Comparison of ENCODE assay signal across 18 cellular contexts in genomic region chr15:65579762-65580161, GRCh38. TPM values are rescaled to one million over a fixed set of nuclear protein-coding genes. Genes with fewer than 3 reads are reported as not detected.
DNase-seq lines count a peak whose midpoint lies in the region; ATAC-seq and TF ChIP-seq lines count a peak whose summit lies in the region.
"Had no signal": no experiment of that assay in that cellular context is flagged by ENCODE, and none has a peak within 500 bp of the region (broad histone marks: within the 10 kb centered on the region; RNA-seq: fewer than 3 reads in every experiment).

No MANE protein-coding gene starts in this region.

- H2AFZ ChIP-seq in GM23248 = no peak overlapping the region

- H3K36me3 ChIP-seq in GM23248 (ENCODE audit: low read depth) = peaks cover 39% of the 10 kb centered on the region
- H3K36me3 ChIP-seq in naive thymus-derived CD4-positive, alpha-beta T cell (ENCODE audit: control insufficient read depth in 2 of 3, insufficient read depth in 3 of 3, low read length in 3 of 3) = peaks cover 6 to 36% (median 7%) of the 10 kb centered on the region in 3 experiments

- no peaks in the 10 kb centered on the region for H3K27me3 Mint-ChIP-seq in activated naive CD8-positive, alpha-beta T cell treated with anti-CD3 and anti-CD28 coated beads for 36 hours
- no peaks in the 10 kb centered on the region for H3K27me3 Mint-ChIP-seq in naive thymus-derived CD4-positive, alpha-beta T cell
- H3K27me3 Mint-ChIP-seq: activated naive CD8-positive, alpha-beta T cell; B cell had no signal

- POLR2A ChIA-PET in AG04450 (lab: Yijun Ruan, JAX) = interaction anchor here (0.7 kb wide), 1 partner anchor 47 kb away, joined by 3 read pairs; no protein-coding TSS in a partner anchor
- POLR2A ChIA-PET in naive thymus-derived CD4-positive, alpha-beta T cell (lab: Charles Lee) = interaction anchor here (1.3 kb wide), 1 partner anchor 11 kb away, joined by 4 read pairs; no protein-coding TSS in a partner anchor

- H3K9ac ChIP-seq in GM23248 = no peak overlapping the region

- H3K9me3 ChIP-seq in AG04450 (ENCODE audit: control insufficient read depth, insufficient read depth, low read length) (no peaks in the 10 kb centered on the region), GM23248 (ENCODE audit: low read depth) (no peaks in the 10 kb centered on the region)
- H3K9me3 ChIP-seq in naive thymus-derived CD4-positive, alpha-beta T cell (ENCODE audit: control insufficient read depth in 2 of 3, low read length in 3 of 3) = no peaks in the 10 kb centered on the region

- no peak for TF ChIP-seq CTCF in AG04450 (IDR thresholded peaks at IDR 0.05; ENCODE audit: low read depth, low read length)

- no peak overlapping the region for H3K4me2 ChIP-seq in GM23248 (ENCODE audit: unreplicated experiment)

- peaks cover 52% of the 10 kb centered on the region for H3F3A ChIP-seq in GM23248 (ENCODE audit: insufficient read depth)

- no peaks in the 10 kb centered on the region for H3K9me3 Mint-ChIP-seq in activated naive CD8-positive, alpha-beta T cell treated with anti-CD3 and anti-CD28 coated beads for 36 hours
- no peaks in the 10 kb centered on the region for H3K9me3 Mint-ChIP-seq in naive thymus-derived CD4-positive, alpha-beta T cell
- H3K9me3 Mint-ChIP-seq: T-helper 1 cell treated with Interleukin-12 subunit alpha and Interleukin-12 subunit beta and Interleukin-4 antibody, amounts not matched to agents 30 μg/mL and 1 μg/mL, for 36 hours had no signal

- H3K4me1 Mint-ChIP-seq in activated naive CD8-positive, alpha-beta T cell treated with anti-CD3 and anti-CD28 coated beads for 36 hours = peaks cover 20% of the 10 kb centered on the region
- peaks cover 8 to 28% (median 23%) of the 10 kb centered on the region in 7 donors for H3K4me1 Mint-ChIP-seq in naive thymus-derived CD4-positive, alpha-beta T cell

- no peaks in the 10 kb centered on the region for H3K79me2 ChIP-seq in GM23248 (ENCODE audit: insufficient read depth)

- H3K27me3 ChIP-seq in AG04450 (ENCODE audit: control insufficient read depth, insufficient read depth, low read length) = no peaks in the 10 kb centered on the region
- no peaks in the 10 kb centered on the region for H3K27me3 ChIP-seq in GM23248 (replicated peaks; ENCODE audit: insufficient read depth)
- no peaks in the 10 kb centered on the region for H3K27me3 ChIP-seq in naive thymus-derived CD4-positive, alpha-beta T cell (ENCODE audit: control insufficient read depth in 2 of 2, insufficient read depth in 2 of 2, low read length in 2 of 2)
- H3K27me3 ChIP-seq: cardiac muscle cell had no signal

- DNase-seq in AG04450 (ENCODE audit: low read depth, low spot score) (no peak), GM23248 (no peak), HPDE6-E6E7 (ENCODE audit: extremely low spot score) (no peak), NCI-H526 (lab: John Stamatoyannopoulos, UW) (no peak)
- no peak for DNase-seq in activated naive CD8-positive, alpha-beta T cell treated with anti-CD3 and anti-CD28 coated beads for 36 hours
- no peak for DNase-seq in naive thymus-derived CD4-positive, alpha-beta T cell
- DNase-seq in stimulated activated naive CD4-positive, alpha-beta T cell treated with Interleukin-2 at 50 U/mL for 16 hours (lab: John Stamatoyannopoulos, UW) = no peak
- DNase-seq: DMS153; kidney; NCI-H1417 treated with DMSO at 0.1 percent for 48 hours; occipital lobe; stimulated activated CD4-positive, alpha-beta T cell treated with anti-CD3 and anti-CD28 coated beads, Interleukin-2, amount 100 ng/mL, for 24 hours had no signal

- CTCF ChIA-PET in AG04450 (lab: Charles Lee) = interaction anchor here (1.4 to 1.5 kb wide), 2 partner anchors 16 to 178 kb away, joined by 4 read pairs; no protein-coding TSS in a partner anchor
- CTCF ChIA-PET in naive thymus-derived CD4-positive, alpha-beta T cell (lab: Charles Lee) = no interaction called here

- H3K4me3 Mint-ChIP-seq in activated naive CD8-positive, alpha-beta T cell treated with anti-CD3 and anti-CD28 coated beads for 36 hours = no peak overlapping the region
- H3K4me3 Mint-ChIP-seq in naive thymus-derived CD4-positive, alpha-beta T cell = no peak overlapping the region
- H3K4me3 Mint-ChIP-seq: activated naive CD8-positive, alpha-beta T cell; B cell; T-helper 1 cell treated with Interleukin-12 subunit alpha and Interleukin-12 subunit beta and Interleukin-4 antibody, amounts not matched to agents 30 μg/mL and 1 μg/mL, for 36 hours had no signal

- H3K4me1 ChIP-seq in GM23248 (ENCODE audit: insufficient read depth) = peaks cover 25% of the 10 kb centered on the region
- H3K4me1 ChIP-seq in naive thymus-derived CD4-positive, alpha-beta T cell (ENCODE audit: control insufficient read depth in 2 of 2, insufficient read depth in 2 of 2, low read length in 2 of 2) = peaks cover 10 to 20% of the 10 kb centered on the region in 2 donors

- in situ Hi-C loops in GM23248 (cut with MboI) = no loop called here

- H4K20me1 ChIP-seq in GM23248 (ENCODE audit: insufficient read depth) = no peaks in the 10 kb centered on the region

- H3K4me3 ChIP-seq in AG04450 (ENCODE audit: low read depth, low read length) (no peak overlapping the region), GM23248 (no peak overlapping the region)
- no peak overlapping the region for H3K4me3 ChIP-seq in naive thymus-derived CD4-positive, alpha-beta T cell (ENCODE audit: low read length)
- H3K4me3 ChIP-seq: cardiac muscle cell had no signal

- no peaks in the 10 kb centered on the region for H3K9me2 ChIP-seq in GM23248 (ENCODE audit: insufficient read depth)

- H3K36me3 Mint-ChIP-seq in activated naive CD8-positive, alpha-beta T cell treated with anti-CD3 and anti-CD28 coated beads for 36 hours = peaks cover 35% of the 10 kb centered on the region
- peaks cover 12 to 67% (median 37%) of the 10 kb centered on the region in 5 donors for H3K36me3 Mint-ChIP-seq in naive thymus-derived CD4-positive, alpha-beta T cell

- ATAC-seq in naive thymus-derived CD4-positive, alpha-beta T cell = no peak
- no peak for ATAC-seq in GM18868 (IDR thresholded peaks at IDR 0.05; ENCODE audit: unreplicated experiment)
- ATAC-seq: sciatic nerve had no signal

- peak overlapping the region; percentile 59 for H3K27ac ChIP-seq in AG04450 (ENCODE audit: low read depth, low read length)
- peak overlapping the region; percentile 27; the same call in 1 of the 2 replicates for H3K27ac ChIP-seq in GM23248
- peak overlapping the region; percentile 56 for H3K27ac ChIP-seq in naive thymus-derived CD4-positive, alpha-beta T cell (ENCODE audit: low read depth, low read length)

- H3K27ac Mint-ChIP-seq in activated naive CD8-positive, alpha-beta T cell treated with anti-CD3 and anti-CD28 coated beads for 36 hours = peak overlapping the region; percentile 38
- H3K27ac Mint-ChIP-seq in naive thymus-derived CD4-positive, alpha-beta T cell = peak overlapping the region in 7 of 9 donors; percentile 69 to 84 (median 77)
- H3K27ac Mint-ChIP-seq: B cell had no signal

- intact Hi-C loops in naive thymus-derived CD4-positive, alpha-beta T cell (cut with micrococcal nuclease) = no loop called here

- 91 to 94% methylated on average over 3 of the region's 3 CpGs for WGBS in GM23248 (ENCODE audit: low coverage in 1 of 2, low lambda C conversion rate in 2 of 2, missing lambda C conversion rate in 2 of 2), 2 experiments

RNA-seq across cellular contexts. Expression of gene INTS14, which starts 31.2 kb away (rescaled TPM):
- polyA plus RNA-seq in AG04450 (2011; rRNA removed) = 46.1 and 56.6 TPM in 2 replicates
- 39.0 and 49.4 TPM in 2 replicates for polyA minus RNA-seq in AG04450 (2011; rRNA and poly(A)+ RNA removed)
- 23.1 and 41.4 TPM in 2 replicates for total RNA-seq in GM23248 (2014; rRNA removed; shearing (Covaris generic))
- 31.7 and 34.3 TPM in 2 replicates for polyA plus RNA-seq in GM23248 (2016; fragmentation: Nextera tagmentation; extraction: Ambion mirVana)
- total RNA-seq in activated naive CD8-positive, alpha-beta T cell treated with anti-CD3 and anti-CD28 coated beads for 36 hours = 10 to 100 TPM; 62.1 to 66.9 TPM
- 10 to 100 TPM; 19.1 to 38.3 (median 35.9) TPM for total RNA-seq in naive thymus-derived CD4-positive, alpha-beta T cell
- 10 to 100 TPM; 16.0 to 35.0 TPM for polyA plus RNA-seq in naive thymus-derived CD4-positive, alpha-beta T cell

RNA-seq across cellular contexts. Expression of gene SLC24A1, which starts 42.0 kb away (rescaled TPM):
- polyA plus RNA-seq in AG04450 (2011; rRNA removed) (5.5 TPM in 2 replicates), GM23248 (2016; fragmentation: Nextera tagmentation; extraction: Ambion mirVana) (2.1 and 4.9 TPM in 2 replicates)
- 5.0 and 10.1 TPM in 2 replicates for polyA minus RNA-seq in AG04450 (2011; rRNA and poly(A)+ RNA removed)
- total RNA-seq in GM23248 (2014; rRNA removed; shearing (Covaris generic)) = 7.2 and 10.5 TPM in 2 replicates
- total RNA-seq in activated naive CD8-positive, alpha-beta T cell treated with anti-CD3 and anti-CD28 coated beads for 36 hours = 1 to 10 TPM; 6.6 to 7.6 TPM
- total RNA-seq in naive thymus-derived CD4-positive, alpha-beta T cell = 1 to 10 TPM; 4.1 to 5.6 (median 5.2) TPM
- 1 to 10 TPM; 1.9 to 3.6 TPM for polyA plus RNA-seq in naive thymus-derived CD4-positive, alpha-beta T cell

RNA-seq across cellular contexts. Expression of gene HACD3, which starts 49.5 kb away (rescaled TPM):
- 104 and 130 TPM in 2 replicates for polyA plus RNA-seq in AG04450 (2011; rRNA removed)
- 50.9 and 65.4 TPM in 2 replicates for polyA minus RNA-seq in AG04450 (2011; rRNA and poly(A)+ RNA removed)
- total RNA-seq in GM23248 (2014; rRNA removed; shearing (Covaris generic)) = 89.7 and 104 TPM in 2 replicates
- 119 and 135 TPM in 2 replicates for polyA plus RNA-seq in GM23248 (2016; fragmentation: Nextera tagmentation; extraction: Ambion mirVana)
- 10 to 100 TPM; 43.7 to 46.5 TPM for total RNA-seq in activated naive CD8-positive, alpha-beta T cell treated with anti-CD3 and anti-CD28 coated beads for 36 hours
- total RNA-seq in naive thymus-derived CD4-positive, alpha-beta T cell = 10 to 100 TPM; 18.3 to 30.0 (median 23.9) TPM
- polyA plus RNA-seq in naive thymus-derived CD4-positive, alpha-beta T cell = 10 to 100 TPM; 29.6 to 34.4 TPM
